Comparison of ENCODE assay signal across 18 cellular contexts in genomic region chr6:40543776-40544175, GRCh38. TPM values are rescaled to one million over a fixed set of nuclear protein-coding genes. Genes with fewer than 3 reads are reported as not detected.
"Had no signal": no experiment of that assay in that cellular context is flagged by ENCODE, and none has a peak within 500 bp of the region (broad histone marks: within the 10 kb centered on the region; RNA-seq: fewer than 3 reads in every experiment).

No MANE protein-coding gene starts in this region.

- H3K36me3 ChIP-seq: adrenal gland, lower lobe of right lung, thyroid gland, uterus had no signal

- FAIRE-seq: colon, endometrium had no signal

- DNase-seq: activated CD4-positive, alpha-beta T cell treated with anti-CD3 and anti-CD28 coated beads for 1 hour; activated CD4-positive, alpha-beta T cell treated with anti-CD3 and anti-CD28 coated beads, Interleukin-2, amount 50 U/mL, for 4 hours; activated naive CD4-positive, alpha-beta T cell treated with anti-CD3 and anti-CD28 coated beads, Interleukin-2, amount 50 U/mL, for 16 hours; activated T-cell treated with anti-CD3 and anti-CD28 coated beads, Interleukin-2, amount 50 U/mL, for 1 hour; adrenal gland; caudate nucleus; foreskin melanocyte; left colon; lower lobe of right lung; midbrain; stimulated activated CD4-positive, alpha-beta T cell treated with anti-CD3 and anti-CD28 coated beads, Interleukin-2, amount 100 ng/mL, for 48 hours; thyroid gland had no signal

- H3K9me3 ChIP-seq: adrenal gland, lower lobe of right lung, thyroid gland, uterus had no signal

- H3K79me2 ChIP-seq: parathyroid adenoma had no signal

- H2AFZ ChIP-seq: parathyroid adenoma had no signal

- H3K27me3 ChIP-seq: adrenal gland, thyroid gland, uterus had no signal

- H3K4me3 ChIP-seq: adrenal gland, lower lobe of right lung, thyroid gland, uterus had no signal

- H3K9ac ChIP-seq: parathyroid adenoma had no signal

- H3K27ac ChIP-seq: adrenal gland, lower lobe of right lung, parathyroid adenoma, thyroid gland, uterus had no signal

- H3K4me1 ChIP-seq: adrenal gland, lower lobe of right lung, parathyroid adenoma, thyroid gland, uterus had no signal

RNA-seq across cellular contexts. Expression of gene LRFN2, which starts 43.4 kb away (rescaled TPM):
- total RNA-seq: lower lobe of right lung, myocyte, renal cortical epithelial cell had no signal
